ENCODE assay signal across 2 cellular contexts in the genomic region with DNA sequence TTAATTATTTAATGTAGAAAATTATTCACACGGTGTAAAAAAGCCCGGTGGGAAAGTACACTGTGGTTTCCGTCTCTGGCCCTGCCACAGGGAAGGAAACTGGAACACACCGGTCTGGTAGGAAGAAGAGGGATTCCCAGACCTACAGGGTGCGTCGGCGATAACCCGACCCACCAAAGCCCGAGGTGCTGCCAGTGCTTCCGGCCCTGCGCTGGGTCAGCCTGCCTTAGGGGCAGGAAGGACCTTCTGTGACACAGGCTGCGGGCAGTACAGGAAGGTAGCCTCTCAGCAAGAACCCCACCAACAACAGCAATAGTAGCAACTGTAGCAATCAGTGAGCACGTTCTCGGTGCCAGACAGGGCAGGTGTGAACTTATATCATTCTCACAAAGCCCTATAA.
TF ChIP-seq lines count a peak whose summit lies in the region.

No MANE protein-coding gene starts in this region.

TF ChIP-seq in WTC11, 78 proteins besides CTCF, POLR2A, EP300 and RAD21 (continued from another document):
- TF ChIP-seq PREB (CRISPR knock-in tag; IDR thresholded peaks at IDR 0.05; ENCODE audit: borderline replicate concordance) (no peak), CREB1 (CRISPR knock-in tag; IDR thresholded peaks at IDR 0.05) (no peak), ZNF317 (CRISPR knock-in tag; IDR thresholded peaks at IDR 0.05; ENCODE audit: borderline replicate concordance, low read depth) (no peak), NFATC4 (CRISPR knock-in tag; IDR thresholded peaks at IDR 0.05) (no peak), CREM (CRISPR knock-in tag; IDR thresholded peaks at IDR 0.05) (no peak), GABPB1 (CRISPR knock-in tag; IDR thresholded peaks at IDR 0.05) (no peak), HMGA2 (CRISPR knock-in tag; IDR thresholded peaks at IDR 0.05) (no peak), TEAD1 (CRISPR knock-in tag; IDR thresholded peaks at IDR 0.05) (no peak), ZBTB43 (CRISPR knock-in tag; IDR thresholded peaks at IDR 0.05) (no peak), FOXJ3 (CRISPR knock-in tag; IDR thresholded peaks at IDR 0.05; ENCODE audit: borderline replicate concordance) (no peak)
- TF ChIP-seq, protein P1, sequence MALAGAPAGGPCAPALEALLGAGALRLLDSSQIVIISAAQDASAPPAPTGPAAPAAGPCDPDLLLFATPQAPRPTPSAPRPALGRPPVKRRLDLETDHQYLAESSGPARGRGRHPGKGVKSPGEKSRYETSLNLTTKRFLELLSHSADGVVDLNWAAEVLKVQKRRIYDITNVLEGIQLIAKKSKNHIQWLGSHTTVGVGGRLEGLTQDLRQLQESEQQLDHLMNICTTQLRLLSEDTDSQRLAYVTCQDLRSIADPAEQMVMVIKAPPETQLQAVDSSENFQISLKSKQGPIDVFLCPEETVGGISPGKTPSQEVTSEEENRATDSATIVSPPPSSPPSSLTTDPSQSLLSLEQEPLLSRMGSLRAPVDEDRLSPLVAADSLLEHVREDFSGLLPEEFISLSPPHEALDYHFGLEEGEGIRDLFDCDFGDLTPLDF (CRISPR knock-in tag; IDR thresholded peaks at IDR 0.05), result no peak

TF ChIP-seq in SK-N-SH, 30 proteins besides CTCF, POLR2A, EP300 and RAD21 (continued from another document):
- TF ChIP-seq PBX3 (IDR thresholded peaks at IDR 0.05) (no peak), NFIC (IDR thresholded peaks at IDR 0.05; ENCODE audit: borderline replicate concordance) (no peak), CHD2 (IDR thresholded peaks at IDR 0.05; ENCODE audit: low read length, partially characterized antibody) (no peak)
- TF ChIP-seq, protein P2, sequence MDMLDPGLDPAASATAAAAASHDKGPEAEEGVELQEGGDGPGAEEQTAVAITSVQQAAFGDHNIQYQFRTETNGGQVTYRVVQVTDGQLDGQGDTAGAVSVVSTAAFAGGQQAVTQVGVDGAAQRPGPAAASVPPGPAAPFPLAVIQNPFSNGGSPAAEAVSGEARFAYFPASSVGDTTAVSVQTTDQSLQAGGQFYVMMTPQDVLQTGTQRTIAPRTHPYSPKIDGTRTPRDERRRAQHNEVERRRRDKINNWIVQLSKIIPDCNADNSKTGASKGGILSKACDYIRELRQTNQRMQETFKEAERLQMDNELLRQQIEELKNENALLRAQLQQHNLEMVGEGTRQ (IDR thresholded peaks at IDR 0.05; ENCODE audit: borderline replicate concordance, low read depth, low read length), result no peak
TF ChIP-seq in SK-N-SH: peak in this region for 0.
